In genomic region chr12:47990351-47991105, GRCh38 we compare ENCODE assay signal across 9 cellular contexts. TPM values are rescaled to one million over a fixed set of nuclear protein-coding genes. Genes with fewer than 3 reads are reported as not detected.
DNase-seq lines count a peak whose midpoint lies in the region; ATAC-seq lines count a peak whose summit lies in the region.
"Had no signal": no experiment of that assay in that cellular context is flagged by ENCODE, and none has a peak within 500 bp of the region (broad histone marks: within the 10 kb centered on the region; RNA-seq: fewer than 3 reads in every experiment).

No MANE protein-coding gene starts in this region.

- DNase-seq in activated CD4-positive, alpha-beta T cell treated with anti-CD3 and anti-CD28 coated beads for 36 hours = peak; percentile 73
- DNase-seq in activated CD4-positive, alpha-beta T cell treated with anti-CD3 and anti-CD28 coated beads, Interleukin-2, amount 50 U/mL, for 4 hours = no peak
- DNase-seq in activated CD4-positive, CD25-positive, alpha-beta regulatory T cell treated with anti-CD3 and anti-CD28 coated beads, Interleukin-2, amount 50 U/mL, for 72 hours = peak; percentile 40
- DNase-seq in medulla oblongata (ENCODE audit: extremely low spot score) (peak; percentile 28), HT-29 (ENCODE audit: low spot score) (no peak), NCI-H2196 (lab: John Stamatoyannopoulos, UW; ENCODE audit: unreplicated experiment) (no peak), NCI-H345 treated with DMSO at 0.1 percent for 48 hours (lab: John Stamatoyannopoulos, UW; ENCODE audit: unreplicated experiment) (no peak)

- H3K36me3 Mint-ChIP-seq in activated CD4-positive, alpha-beta T cell treated with anti-CD3 and anti-CD28 coated beads for 36 hours (ENCODE audit: low read depth) = no peaks in the 10 kb centered on the region

- intact Hi-C loops in activated CD4-positive, alpha-beta T cell treated with anti-CD3 and anti-CD28 coated beads for 36 hours (cut with DNase I, micrococcal nuclease) = no loop called here

- H3K4me1 Mint-ChIP-seq in activated CD4-positive, alpha-beta T cell treated with anti-CD3 and anti-CD28 coated beads for 36 hours = peaks cover 17% of the 10 kb centered on the region

- H3K27me3 Mint-ChIP-seq in activated CD4-positive, alpha-beta T cell treated with anti-CD3 and anti-CD28 coated beads for 36 hours = peaks cover 9% of the 10 kb centered on the region

- H3K9me3 Mint-ChIP-seq in activated CD4-positive, alpha-beta T cell treated with anti-CD3 and anti-CD28 coated beads for 36 hours (ENCODE audit: low read depth) = no peaks in the 10 kb centered on the region
- H3K9me3 Mint-ChIP-seq: T-helper 1 cell treated with Interleukin-12 subunit alpha and Interleukin-12 subunit beta and Interleukin-4 antibody, amounts not matched to agents 30 μg/mL and 1 μg/mL, for 36 hours had no signal

- POLR2A ChIA-PET in activated CD4-positive, alpha-beta T cell treated with anti-CD3 and anti-CD28 coated beads for 36 hours (lab: Charles Lee) = no interaction called here

- CTCF ChIA-PET in activated CD4-positive, alpha-beta T cell treated with anti-CD3 and anti-CD28 coated beads for 36 hours (lab: Charles Lee) = interaction anchor here (0.6 to 1.2 kb wide), 4 partner anchors 9 to 224 kb away, joined by 3 to 4 read pairs (median 3); no protein-coding TSS in a partner anchor

- H3K27ac Mint-ChIP-seq in activated CD4-positive, alpha-beta T cell treated with anti-CD3 and anti-CD28 coated beads for 36 hours = peak overlapping the region; percentile 16
- H3K27ac Mint-ChIP-seq: T-helper 1 cell treated with Interleukin-12 subunit alpha and Interleukin-12 subunit beta and Interleukin-4 antibody, amounts not matched to agents 30 μg/mL and 1 μg/mL, for 36 hours had no signal

- no peak overlapping the region for H3K4me3 Mint-ChIP-seq in activated CD4-positive, alpha-beta T cell treated with anti-CD3 and anti-CD28 coated beads for 36 hours
- H3K4me3 Mint-ChIP-seq: T-helper 1 cell treated with Interleukin-12 subunit alpha and Interleukin-12 subunit beta and Interleukin-4 antibody, amounts not matched to agents 30 μg/mL and 1 μg/mL, for 36 hours had no signal

- ATAC-seq in activated CD4-positive, alpha-beta T cell treated with anti-CD3 and anti-CD28 coated beads for 36 hours = peak; percentile 95
- peak; percentile 91 for ATAC-seq in HG03135 (IDR thresholded peaks at IDR 0.05; ENCODE audit: unreplicated experiment)

RNA-seq across cellular contexts. Expression of gene COL2A1, which starts 13.7 kb away (rescaled TPM):
- under 1 TPM in 1 of 2 experiments, not detected in 1; 0.05 TPM for total RNA-seq in activated CD4-positive, alpha-beta T cell treated with anti-CD3 and anti-CD28 coated beads for 36 hours
- total RNA-seq in HT-29 (2014; rRNA removed; shearing (Covaris generic)) = not detected in 2 replicates

RNA-seq across cellular contexts. Expression of gene TMEM106C, which starts 27.1 kb away (rescaled TPM):
- 100 to 1,000 TPM; 159 to 248 TPM for total RNA-seq in activated CD4-positive, alpha-beta T cell treated with anti-CD3 and anti-CD28 coated beads for 36 hours
- 126 and 132 TPM in 2 replicates for total RNA-seq in HT-29 (2014; rRNA removed; shearing (Covaris generic))

Comparison
In these comparisons a context has a peak if more than half of its experiments do, and no peak if none do; other contexts are left out.
1. DNase-seq: peak in activated CD4-positive, alpha-beta T cell treated with anti-CD3 and anti-CD28 coated beads for 36 hours (single experiment), activated CD4-positive, CD25-positive, alpha-beta regulatory T cell treated with anti-CD3 and anti-CD28 coated beads, Interleukin-2, amount 50 U/mL, for 72 hours (single experiment) and medulla oblongata (single experiment); none in activated CD4-positive, alpha-beta T cell treated with anti-CD3 and anti-CD28 coated beads, Interleukin-2, amount 50 U/mL, for 4 hours (0 of 2), HT-29 (single experiment), NCI-H2196 (single experiment) and NCI-H345 treated with DMSO at 0.1 percent for 48 hours (single experiment).